12 cellular contexts compared by ENCODE assay signal in the genomic region with DNA sequence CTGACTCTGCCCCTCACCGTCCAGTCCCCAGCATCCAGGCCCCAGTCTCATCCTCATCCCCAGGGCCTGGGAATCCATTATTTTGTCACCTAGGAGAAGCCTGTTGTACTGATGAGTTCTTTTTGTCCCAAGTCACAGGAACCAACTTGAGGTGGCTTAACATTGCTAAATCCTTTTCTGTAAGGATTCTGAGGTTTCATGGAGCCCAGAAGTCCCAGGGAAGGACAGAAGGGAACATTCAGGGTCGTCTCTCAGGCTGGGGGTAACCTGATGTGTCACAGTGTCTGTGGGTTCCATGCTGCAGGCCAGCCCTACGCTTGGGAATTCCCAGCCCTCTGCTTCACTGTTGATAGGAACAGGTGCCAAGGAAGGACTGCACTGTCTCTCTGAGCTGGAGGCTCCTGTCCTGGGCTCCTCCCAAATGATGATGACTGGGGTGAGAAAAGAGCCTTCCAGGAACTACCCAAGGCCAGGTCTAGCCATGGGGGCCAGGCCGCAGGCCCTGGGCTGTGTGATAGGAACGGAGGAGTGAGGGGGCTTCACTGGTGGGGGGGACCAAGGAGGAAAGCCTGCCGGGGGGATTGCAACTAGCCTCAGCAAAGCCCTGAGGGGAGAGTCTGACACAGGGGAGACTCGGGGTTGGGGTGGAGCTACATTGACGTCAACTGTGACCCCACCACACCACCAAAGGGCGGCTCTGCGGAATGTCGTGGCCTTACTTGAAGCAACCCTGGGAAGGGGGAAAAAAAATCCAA.
DNase-seq lines count a peak whose midpoint lies in the region; ATAC-seq and TF ChIP-seq lines count a peak whose summit lies in the region.
"Had no signal": no experiment of that assay in that cellular context is flagged by ENCODE, and none has a peak within 500 bp of the region (broad histone marks: within the 10 kb centered on the region; RNA-seq: fewer than 3 reads in every experiment).

No MANE protein-coding gene starts in this region.

- no peak overlapping the region for H3K27ac Mint-ChIP-seq in activated CD4-positive, alpha-beta memory T cell treated with anti-CD3 and anti-CD28 coated beads for 36 hours
- H3K27ac Mint-ChIP-seq in activated CD4-positive, alpha-beta memory T cell treated with anti-CD3 and anti-CD28 coated beads, Interleukin-2, amount 10 ng/mL, durations not matched to agents 7 days and 5 days, result no peak overlapping the region
- peak overlapping the region; percentile 43 to 83 for H3K27ac Mint-ChIP-seq in natural killer cell treated with Interleukin-12 subunit alpha and Interleukin-12 subunit beta and Interleukin-15 and Interleukin-18, amount 100 ng/mL, for 72 hours
- H3K27ac Mint-ChIP-seq: IgD-negative memory B cell had no signal

- peaks cover 25 to 75% of the 10 kb centered on the region in 2 donors for H3K4me1 ChIP-seq in ascending aorta
- H3K4me1 ChIP-seq in transverse colon, result peaks cover 6 to 25% (median 21%) of the 10 kb centered on the region in 4 donors
- H3K4me1 ChIP-seq in foreskin keratinocyte, result no peaks in the 10 kb centered on the region

- H3K36me3 ChIP-seq in ascending aorta (no peaks in the 10 kb centered on the region), transverse colon (no peaks in the 10 kb centered on the region)

- H3K27ac ChIP-seq in ascending aorta (peak overlapping the region; percentile 86 to 88), transverse colon (no peak overlapping the region), foreskin keratinocyte (no peak overlapping the region)

- peaks cover 58% of the 10 kb centered on the region for H3K4me1 Mint-ChIP-seq in activated CD4-positive, alpha-beta memory T cell treated with anti-CD3 and anti-CD28 coated beads for 36 hours (ENCODE audit: low read depth)
- H3K4me1 Mint-ChIP-seq in activated CD4-positive, alpha-beta memory T cell treated with anti-CD3 and anti-CD28 coated beads, Interleukin-2, amount 10 ng/mL, durations not matched to agents 7 days and 5 days, result peaks cover 55% of the 10 kb centered on the region
- H3K4me1 Mint-ChIP-seq in natural killer cell treated with Interleukin-12 subunit alpha and Interleukin-12 subunit beta and Interleukin-15 and Interleukin-18, amount 100 ng/mL, for 72 hours (ENCODE audit: low read depth in 2 of 2), result peaks cover 37 to 46% of the 10 kb centered on the region in 2 donors

- no peak for ATAC-seq in natural killer cell treated with Interleukin-12 subunit alpha and Interleukin-12 subunit beta and Interleukin-15 and Interleukin-18, amount 100 ng/mL, for 72 hours
- no peak for ATAC-seq in foreskin keratinocyte
- ATAC-seq: SK-N-SH treated with all-trans-retinoic acid at 6 μM for 48 hours had no signal

- no peaks in the 10 kb centered on the region for H3K27me3 ChIP-seq in ascending aorta
- no peaks in the 10 kb centered on the region for H3K27me3 ChIP-seq in transverse colon
- no peaks in the 10 kb centered on the region for H3K27me3 ChIP-seq in foreskin keratinocyte

- intact Hi-C loops in activated CD4-positive, alpha-beta memory T cell treated with anti-CD3 and anti-CD28 coated beads for 36 hours (cut with micrococcal nuclease), result no loop called here
- intact Hi-C loops in ascending aorta (cut with DNase I) (loop anchor here (5.0 kb wide), 1 partner anchor 67 kb away; no protein-coding TSS in a partner anchor), transverse colon (cut with DNase I; ENCODE audit: low total_unique reads) (no loop called here)

- H3K9me3 ChIP-seq in ascending aorta (no peaks in the 10 kb centered on the region), transverse colon (no peaks in the 10 kb centered on the region)

- no peaks in the 10 kb centered on the region for H3K27me3 Mint-ChIP-seq in activated CD4-positive, alpha-beta memory T cell treated with anti-CD3 and anti-CD28 coated beads for 36 hours
- no peaks in the 10 kb centered on the region for H3K27me3 Mint-ChIP-seq in activated CD4-positive, alpha-beta memory T cell treated with anti-CD3 and anti-CD28 coated beads, Interleukin-2, amount 10 ng/mL, durations not matched to agents 7 days and 5 days
- H3K27me3 Mint-ChIP-seq in natural killer cell treated with Interleukin-12 subunit alpha and Interleukin-12 subunit beta and Interleukin-15 and Interleukin-18, amount 100 ng/mL, for 72 hours, result no peaks in the 10 kb centered on the region
- H3K27me3 Mint-ChIP-seq: IgD-negative memory B cell had no signal

- no peak for TF ChIP-seq EP300 in transverse colon (IDR thresholded peaks at IDR 0.05; ENCODE audit: low read depth)

- in situ Hi-C loops in transverse colon (cut with MboI; ENCODE audit: low pct_ligation_motif_present in 1 of 4, low pct_unique_long_range_greater_than_20kb in 1 of 4, low sequenced_read_pairs in 3 of 4), result no loop called here

- CTCF ChIA-PET in activated CD4-positive, alpha-beta memory T cell treated with anti-CD3 and anti-CD28 coated beads for 36 hours (lab: Charles Lee), result no interaction called here
- CTCF ChIA-PET in activated CD4-positive, alpha-beta memory T cell treated with anti-CD3 and anti-CD28 coated beads, Interleukin-2, amount 10 ng/mL, durations not matched to agents 7 days and 5 days (lab: Charles Lee), result no interaction called here

- no peak for TF ChIP-seq CTCF in ascending aorta (IDR thresholded peaks at IDR 0.05)
- no peak for TF ChIP-seq CTCF in transverse colon (IDR thresholded peaks at IDR 0.05)
- no peak for TF ChIP-seq CTCF in foreskin keratinocyte (conservative IDR thresholded peaks at IDR 0.05)

- TF ChIP-seq POLR2A in transverse colon (IDR thresholded peaks at IDR 0.05), result no peak

- DNase-seq in activated CD4-positive, alpha-beta memory T cell treated with anti-CD3 and anti-CD28 coated beads for 36 hours, result peak; percentile 5
- DNase-seq in activated CD4-positive, alpha-beta memory T cell treated with anti-CD3 and anti-CD28 coated beads, Interleukin-2, amount 10 ng/mL, durations not matched to agents 7 days and 5 days, result no peak
- DNase-seq in ascending aorta (ENCODE audit: low spot score in 2 of 2) (peak in 1 of 2 donors; percentile 58), transverse colon (peak; percentile 5), NCI-H2029 (lab: John Stamatoyannopoulos, UW) (no peak), germinal center (ENCODE audit: low spot score) (no peak), foreskin keratinocyte (no peak)
- DNase-seq in natural killer cell treated with Interleukin-12 subunit alpha and Interleukin-12 subunit beta and Interleukin-15 and Interleukin-18, amount 100 ng/mL, for 72 hours (ENCODE audit: low spot score), result peak; percentile 22
- DNase-seq: NCI-H187; stimulated activated CD4-positive, alpha-beta T cell treated with anti-CD3 and anti-CD28 coated beads, Interleukin-4, amount 100 ng/mL, for 4 hours had no signal

- H3K4me3 ChIP-seq in ascending aorta, result no peak overlapping the region
- no peak overlapping the region for H3K4me3 ChIP-seq in transverse colon

- H3K36me3 Mint-ChIP-seq in activated CD4-positive, alpha-beta memory T cell treated with anti-CD3 and anti-CD28 coated beads for 36 hours, result no peaks in the 10 kb centered on the region
- no peaks in the 10 kb centered on the region for H3K36me3 Mint-ChIP-seq in activated CD4-positive, alpha-beta memory T cell treated with anti-CD3 and anti-CD28 coated beads, Interleukin-2, amount 10 ng/mL, durations not matched to agents 7 days and 5 days (ENCODE audit: low read depth)
- H3K36me3 Mint-ChIP-seq in natural killer cell treated with Interleukin-12 subunit alpha and Interleukin-12 subunit beta and Interleukin-15 and Interleukin-18, amount 100 ng/mL, for 72 hours, result no peaks in the 10 kb centered on the region

- H3K4me3 Mint-ChIP-seq in activated CD4-positive, alpha-beta memory T cell treated with anti-CD3 and anti-CD28 coated beads for 36 hours, result no peak overlapping the region
- H3K4me3 Mint-ChIP-seq in activated CD4-positive, alpha-beta memory T cell treated with anti-CD3 and anti-CD28 coated beads, Interleukin-2, amount 10 ng/mL, durations not matched to agents 7 days and 5 days, result no peak overlapping the region
- H3K4me3 Mint-ChIP-seq in natural killer cell treated with Interleukin-12 subunit alpha and Interleukin-12 subunit beta and Interleukin-15 and Interleukin-18, amount 100 ng/mL, for 72 hours, result no peak overlapping the region
- H3K4me3 Mint-ChIP-seq: IgD-negative memory B cell had no signal

- POLR2A ChIA-PET in activated CD4-positive, alpha-beta memory T cell treated with anti-CD3 and anti-CD28 coated beads for 36 hours (lab: Charles Lee), result interaction anchor here (0.6 kb wide), 1 partner anchor 63 kb away, joined by 4 read pairs; no protein-coding TSS in a partner anchor
- POLR2A ChIA-PET in activated CD4-positive, alpha-beta memory T cell treated with anti-CD3 and anti-CD28 coated beads, Interleukin-2, amount 10 ng/mL, durations not matched to agents 7 days and 5 days (lab: Charles Lee), result interaction anchor here (1.0 kb wide), 1 partner anchor 9 kb away, joined by 3 read pairs; no protein-coding TSS in a partner anchor

- no peaks in the 10 kb centered on the region for H3K9me3 Mint-ChIP-seq in activated CD4-positive, alpha-beta memory T cell treated with anti-CD3 and anti-CD28 coated beads for 36 hours
- no peaks in the 10 kb centered on the region for H3K9me3 Mint-ChIP-seq in activated CD4-positive, alpha-beta memory T cell treated with anti-CD3 and anti-CD28 coated beads, Interleukin-2, amount 10 ng/mL, durations not matched to agents 7 days and 5 days
- H3K9me3 Mint-ChIP-seq in natural killer cell treated with Interleukin-12 subunit alpha and Interleukin-12 subunit beta and Interleukin-15 and Interleukin-18, amount 100 ng/mL, for 72 hours, result no peaks in the 10 kb centered on the region
- H3K9me3 Mint-ChIP-seq: IgD-negative memory B cell had no signal

- WGBS in transverse colon (ENCODE audit: low coverage in 1 of 2), 2 donors, result 83 to 96% methylated on average over 1 to 11 of the region's 11 CpGs

Comparison
In these comparisons a context has a peak if more than half of its experiments do, and no peak if none do; other contexts are left out.
1. DNase-seq: peak in activated CD4-positive, alpha-beta memory T cell treated with anti-CD3 and anti-CD28 coated beads for 36 hours (single experiment), natural killer cell treated with Interleukin-12 subunit alpha and Interleukin-12 subunit beta and Interleukin-15 and Interleukin-18, amount 100 ng/mL, for 72 hours (single experiment) and transverse colon (single experiment); none in activated CD4-positive, alpha-beta memory T cell treated with anti-CD3 and anti-CD28 coated beads, Interleukin-2, amount 10 ng/mL, durations not matched to agents 7 days and 5 days (single experiment), NCI-H2029 (single experiment), germinal center (single experiment) and foreskin keratinocyte (0 of 2).
2. H3K27ac Mint-ChIP-seq: peak in natural killer cell treated with Interleukin-12 subunit alpha and Interleukin-12 subunit beta and Interleukin-15 and Interleukin-18, amount 100 ng/mL, for 72 hours (2 of 2); none in activated CD4-positive, alpha-beta memory T cell treated with anti-CD3 and anti-CD28 coated beads for 36 hours (single experiment) and activated CD4-positive, alpha-beta memory T cell treated with anti-CD3 and anti-CD28 coated beads, Interleukin-2, amount 10 ng/mL, durations not matched to agents 7 days and 5 days (single experiment).
3. H3K27ac ChIP-seq: peak in ascending aorta (2 of 2); none in transverse colon (0 of 4) and foreskin keratinocyte (single experiment).